Comparison of ENCODE assay signal across 9 cellular contexts in genomic region chr2:54545700-54546450, GRCh38.
A peak's percentile ranks its signal among the peaks of the same experiment; 100 is the strongest.
DNase-seq lines count a peak whose midpoint lies in the region; ATAC-seq, FAIRE-seq and TF ChIP-seq lines count a peak whose summit lies in the region.
"Had no signal": no experiment of that assay in that cellular context is flagged by ENCODE, and none has a peak within 500 bp of the region (broad histone marks: within the 10 kb centered on the region; RNA-seq: fewer than 3 reads in every experiment).

No MANE protein-coding gene starts in this region.

- H3K27ac ChIP-seq in Panc1 (ENCODE audit: low read length) (no peak overlapping the region), kidney (ENCODE audit: low read depth in 2 of 2, low read length in 2 of 2) (peak overlapping the region; percentile 81 to 82), uterus (peak overlapping the region in 1 of 2 donors; percentile 39)

- POLR2A ChIA-PET in Panc1 (lab: Charles Lee): no interaction called here

- peak overlapping the region; percentile 0 to 4 for H3K9ac ChIP-seq in kidney (ENCODE audit: low read length in 2 of 2)

- no peaks in the 10 kb centered on the region for H3K9me3 ChIP-seq in Panc1 (ENCODE audit: control insufficient read depth, insufficient read depth, low read depth, low read length)
- no peaks in the 10 kb centered on the region for H3K9me3 ChIP-seq in kidney (ENCODE audit: control insufficient read depth in 1 of 2, low read length in 2 of 2)
- no peaks in the 10 kb centered on the region for H3K9me3 ChIP-seq in uterus

- intact Hi-C loops in Panc1 (cut with micrococcal nuclease; ENCODE audit: unreplicated experiment) (no loop called here), kidney (cut with DNase I) (no loop called here), uterus (cut with DNase I; ENCODE audit: low total_unique reads) (no loop called here)

- peak; percentile 62 for FAIRE-seq in kidney (lab: Jason Lieb, UNC)

- H3K27me3 ChIP-seq in Panc1 (ENCODE audit: control insufficient read depth, insufficient read depth, low read length): no peaks in the 10 kb centered on the region
- H3K27me3 ChIP-seq in uterus: no peaks in the 10 kb centered on the region

- TF ChIP-seq POLR2A in uterus (IDR thresholded peaks at IDR 0.05): no peak

- no TSS peak for BruUV-seq in Panc1 (replicated peaks; lab: Mats Ljungman, UMichigan)

- CTCF ChIA-PET in Panc1 (lab: Charles Lee): no interaction called here

- DNase-seq in COLO829 (ENCODE audit: low spot score) (peak; percentile 90), Panc1 (ENCODE audit: low read depth, low spot score) (peak; percentile 91), kidney (no peak), NOMO-1 treated with DMSO at 0.1 percent for 48 hours (lab: John Stamatoyannopoulos, UW; ENCODE audit: unreplicated experiment) (no peak), uterus (no peak)
- DNase-seq in activated CD4-positive, CD25-positive, alpha-beta regulatory T cell (lab: John Stamatoyannopoulos, UW): no peak
- DNase-seq: SW 1271 had no signal

- TF ChIP-seq CTCF in Panc1 (IDR thresholded peaks at IDR 0.05) (no peak), kidney (IDR thresholded peaks at IDR 0.05; ENCODE audit: borderline replicate concordance, extremely low read depth, insufficient read depth) (no peak), uterus (IDR thresholded peaks at IDR 0.05) (no peak)

- ATAC-seq in GM21576 (IDR thresholded peaks at IDR 0.05; ENCODE audit: unreplicated experiment) (peak; percentile 35), Panc1 (peak; percentile 89), HG03565 (IDR thresholded peaks at IDR 0.05; ENCODE audit: unreplicated experiment) (no peak)

- no peak overlapping the region for H3K4me3 ChIP-seq in Panc1 (ENCODE audit: low read depth in 2 of 2, low read length in 2 of 2)
- H3K4me3 ChIP-seq in kidney (ENCODE audit: low read length in 2 of 2): peak overlapping the region in 1 of 2 donors; percentile 13
- no peak overlapping the region for H3K4me3 ChIP-seq in uterus

- H3K4me1 ChIP-seq in Panc1 (ENCODE audit: control insufficient read depth, insufficient read depth, low read length) (no peaks in the 10 kb centered on the region; the same call in 1 of the 2 replicates), kidney (ENCODE audit: control insufficient read depth in 1 of 2, insufficient read depth in 1 of 2, low read depth in 1 of 2, low read length in 2 of 2) (peaks cover 30 to 45% of the 10 kb centered on the region in 2 donors), uterus (peaks cover 0 to 2% of the 10 kb centered on the region in 2 donors)

- H3K36me3 ChIP-seq in Panc1 (ENCODE audit: control insufficient read depth, insufficient read depth, low read length): no peaks in the 10 kb centered on the region
- no peaks in the 10 kb centered on the region for H3K36me3 ChIP-seq in kidney (ENCODE audit: control insufficient read depth in 1 of 2, insufficient read depth in 2 of 2, low read length in 2 of 2)
- H3K36me3 ChIP-seq in uterus: no peaks in the 10 kb centered on the region

- in situ Hi-C loops in Panc1 (cut with HindIII; ENCODE audit: low pct_unique_long_range_greater_than_20kb, low sequenced_read_pairs): no loop called here

Comparison
In these comparisons a context has a peak if more than half of its experiments do, and no peak if none do; other contexts are left out.
1. DNase-seq: peak in COLO829 (single experiment) and Panc1 (single experiment); none in kidney (single experiment), NOMO-1 treated with DMSO at 0.1 percent for 48 hours (single experiment), uterus (0 of 2) and activated CD4-positive, CD25-positive, alpha-beta regulatory T cell (0 of 4).